Comparison of ENCODE assay signal across 18 cellular contexts in the genomic region with DNA sequence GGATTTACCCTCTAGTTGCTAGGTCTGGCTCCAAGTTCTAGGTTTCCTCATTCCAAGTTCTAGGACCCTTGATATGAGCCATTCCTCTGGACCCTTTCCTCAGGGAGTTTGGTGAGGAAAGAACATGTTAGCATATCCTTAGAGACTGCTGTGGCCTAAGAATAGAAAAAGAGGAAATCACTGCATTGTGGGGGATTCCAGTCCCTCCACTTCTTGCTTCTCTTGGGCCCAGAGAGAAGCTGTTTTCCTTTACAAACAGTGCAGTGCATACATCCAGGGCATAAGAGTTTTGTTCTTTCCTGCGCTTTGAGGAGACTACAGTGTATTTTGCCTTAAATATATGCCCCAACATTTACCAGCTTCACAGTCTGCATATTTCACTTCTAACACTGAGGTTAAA.
"Had no signal": no experiment of that assay in that cellular context is flagged by ENCODE, and none has a peak within 500 bp of the region (broad histone marks: within the 10 kb centered on the region; RNA-seq: fewer than 3 reads in every experiment).

No MANE protein-coding gene starts in this region.

- H3K27me3 ChIP-seq: testis had no signal

- H3K4me1 ChIP-seq: stomach, testis had no signal

- H3K36me3 ChIP-seq: stomach had no signal

- H3K4me3 Mint-ChIP-seq: activated CD8-positive, alpha-beta T cell treated with anti-CD3 and anti-CD28 coated beads for 36 hours; activated T-cell treated with anti-CD3 and anti-CD28 coated beads, Interleukin-2, amount 50 U/mL, for 4 hours; dendritic cell treated with granulocyte-macrophage colony-stimulating factor and Interleukin-4, amounts not matched to agents 40 ng/mL and 50 ng/mL, for 4 days; neural crest cell; WTC11 had no signal

- H3K36me3 Mint-ChIP-seq: WTC11 had no signal

- H3K27ac Mint-ChIP-seq: activated CD8-positive, alpha-beta T cell treated with anti-CD3 and anti-CD28 coated beads for 36 hours; dendritic cell treated with granulocyte-macrophage colony-stimulating factor and Interleukin-4, amounts not matched to agents 40 ng/mL and 50 ng/mL, for 4 days; WTC11 had no signal

- ATAC-seq: activated CD8-positive, alpha-beta T cell treated with anti-CD3 and anti-CD28 coated beads for 36 hours; activated T-cell treated with anti-CD3 and anti-CD28 coated beads, Interleukin-2, amount 50 U/mL, for 4 hours; left ventricle myocardium superior; sciatic nerve had no signal

- FAIRE-seq: astrocyte, bronchial epithelial cell had no signal

- H3K27me3 Mint-ChIP-seq: dendritic cell treated with granulocyte-macrophage colony-stimulating factor and Interleukin-4, amounts not matched to agents 40 ng/mL and 50 ng/mL, for 4 days had no signal

- H3K27ac ChIP-seq: stomach, testis had no signal

- DNase-seq: activated CD4-positive, alpha-beta T cell treated with anti-CD3 and anti-CD28 coated beads for 48 hours; activated CD8-positive, alpha-beta T cell treated with anti-CD3 and anti-CD28 coated beads for 36 hours; activated effector memory CD4-positive, alpha-beta T cell treated with Interleukin-2 at 50 U/mL for 16 hours; activated naive CD4-positive, alpha-beta T cell treated with anti-CD3 and anti-CD28 coated beads, Interleukin-2, amount 50 U/mL, for 16 hours; activated T-cell treated with anti-CD3 and anti-CD28 coated beads, Interleukin-2, amount 50 U/mL, for 4 hours; effector memory CD4-positive, alpha-beta T cell; foreskin fibroblast; glutamatergic neuron; kidney glomerular epithelial cell; left ventricle myocardium superior; stomach; testis had no signal

- H3K9me3 ChIP-seq: stomach, testis had no signal

- H3K9me3 Mint-ChIP-seq: activated CD8-positive, alpha-beta T cell treated with anti-CD3 and anti-CD28 coated beads for 36 hours; activated T-cell treated with anti-CD3 and anti-CD28 coated beads, Interleukin-2, amount 50 U/mL, for 4 hours had no signal

- H3K4me3 ChIP-seq: stomach, testis had no signal
